Comparison of ENCODE assay signal across 18 cellular contexts in the genomic region with DNA sequence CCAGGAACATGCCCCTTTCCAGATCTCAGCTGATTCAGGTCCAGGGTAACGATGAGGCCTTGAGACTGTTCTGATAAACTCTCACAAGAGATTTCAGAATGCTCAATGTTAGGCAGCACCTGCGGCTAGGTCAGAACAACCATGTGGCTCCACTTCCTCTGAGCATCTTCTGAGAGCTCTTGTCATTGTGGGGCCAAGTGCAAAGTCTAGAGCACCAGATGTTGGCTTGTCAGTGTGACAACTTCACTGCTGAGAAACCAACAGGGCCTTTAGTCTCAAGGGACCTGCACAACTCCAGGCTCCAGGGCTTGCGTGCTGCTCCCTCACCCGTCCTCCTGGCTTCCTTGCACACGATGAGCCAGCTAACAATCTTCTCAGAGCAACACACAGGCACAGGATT.
DNase-seq lines count a peak whose midpoint lies in the region; ATAC-seq lines count a peak whose summit lies in the region.
"Had no signal": no experiment of that assay in that cellular context is flagged by ENCODE, and none has a peak within 500 bp of the region (broad histone marks: within the 10 kb centered on the region; RNA-seq: fewer than 3 reads in every experiment).

No MANE protein-coding gene starts in this region.

- peak overlapping the region; percentile 9 for H3K27ac Mint-ChIP-seq in T-helper 1 cell treated with Interleukin-12 subunit alpha and Interleukin-12 subunit beta and Interleukin-4 antibody, amounts not matched to agents 30 μg/mL and 1 μg/mL, for 36 hours
- peak overlapping the region; percentile 20 for H3K27ac Mint-ChIP-seq in memory B cell

- peaks cover 13% of the 10 kb centered on the region for H3K36me3 Mint-ChIP-seq in T-helper 1 cell treated with Interleukin-12 subunit alpha and Interleukin-12 subunit beta and Interleukin-4 antibody, amounts not matched to agents 30 μg/mL and 1 μg/mL, for 36 hours (ENCODE audit: low read depth)
- peaks cover 13% of the 10 kb centered on the region for H3K36me3 Mint-ChIP-seq in memory B cell

- H3K27me3 Mint-ChIP-seq in T-helper 1 cell treated with Interleukin-12 subunit alpha and Interleukin-12 subunit beta and Interleukin-4 antibody, amounts not matched to agents 30 μg/mL and 1 μg/mL, for 36 hours (ENCODE audit: low read depth) = no peaks in the 10 kb centered on the region
- no peaks in the 10 kb centered on the region for H3K27me3 Mint-ChIP-seq in memory B cell

- H3K4me3 Mint-ChIP-seq in T-helper 1 cell treated with Interleukin-12 subunit alpha and Interleukin-12 subunit beta and Interleukin-4 antibody, amounts not matched to agents 30 μg/mL and 1 μg/mL, for 36 hours = no peak overlapping the region
- no peak overlapping the region for H3K4me3 Mint-ChIP-seq in memory B cell

- DNase-seq in T-helper 1 cell = no peak
- no peak for DNase-seq in memory B cell (ENCODE audit: low spot score in 2 of 2)
- DNase-seq in activated effector memory CD4-positive, alpha-beta T cell treated with anti-CD3 and anti-CD28 coated beads, Interleukin-2, amount 50 U/mL, for 16 hours = no peak
- no peak for DNase-seq in NK-92 treated with Interleukin-12 subunit alpha and Interleukin-12 subunit beta, amount 100 ng/mL, for 24 hours (lab: John Stamatoyannopoulos, UW)
- DNase-seq: 8988T; activated CD4-positive, CD25-positive, alpha-beta regulatory T cell; adrenal gland; cerebellar nuclear complex; gastrocnemius medialis; GDM1; GM23248; NCI-H2227 treated with DMSO at 0.1 percent for 48 hours; PC-3; SW 1271 had no signal

- no peaks in the 10 kb centered on the region for H3K9me3 Mint-ChIP-seq in T-helper 1 cell treated with Interleukin-12 subunit alpha and Interleukin-12 subunit beta and Interleukin-4 antibody, amounts not matched to agents 30 μg/mL and 1 μg/mL, for 36 hours
- H3K9me3 Mint-ChIP-seq in memory B cell = no peaks in the 10 kb centered on the region

- H3K4me1 Mint-ChIP-seq in T-helper 1 cell treated with Interleukin-12 subunit alpha and Interleukin-12 subunit beta and Interleukin-4 antibody, amounts not matched to agents 30 μg/mL and 1 μg/mL, for 36 hours (ENCODE audit: low read depth) = peaks cover 4% of the 10 kb centered on the region
- no peaks in the 10 kb centered on the region for H3K4me1 Mint-ChIP-seq in memory B cell

- ATAC-seq in GM21447 (IDR thresholded peaks at IDR 0.05; ENCODE audit: unreplicated experiment) = peak; percentile 56
- peak; percentile 57 for ATAC-seq in HG03439 (IDR thresholded peaks at IDR 0.05; ENCODE audit: unreplicated experiment)
- ATAC-seq in memory B cell (ENCODE audit: low read depth) = no peak
- ATAC-seq in HG02678 (IDR thresholded peaks at IDR 0.05; ENCODE audit: unreplicated experiment) = no peak
- ATAC-seq: gastrocnemius medialis had no signal

Comparison
In these comparisons a context has a peak if more than half of its experiments do, and no peak if none do; other contexts are left out.
1. ATAC-seq: peak in GM21447 (single experiment) and HG03439 (single experiment); none in memory B cell (single experiment) and HG02678 (single experiment).